Comparison of ENCODE assay signal across 8 cellular contexts in the genomic region with DNA sequence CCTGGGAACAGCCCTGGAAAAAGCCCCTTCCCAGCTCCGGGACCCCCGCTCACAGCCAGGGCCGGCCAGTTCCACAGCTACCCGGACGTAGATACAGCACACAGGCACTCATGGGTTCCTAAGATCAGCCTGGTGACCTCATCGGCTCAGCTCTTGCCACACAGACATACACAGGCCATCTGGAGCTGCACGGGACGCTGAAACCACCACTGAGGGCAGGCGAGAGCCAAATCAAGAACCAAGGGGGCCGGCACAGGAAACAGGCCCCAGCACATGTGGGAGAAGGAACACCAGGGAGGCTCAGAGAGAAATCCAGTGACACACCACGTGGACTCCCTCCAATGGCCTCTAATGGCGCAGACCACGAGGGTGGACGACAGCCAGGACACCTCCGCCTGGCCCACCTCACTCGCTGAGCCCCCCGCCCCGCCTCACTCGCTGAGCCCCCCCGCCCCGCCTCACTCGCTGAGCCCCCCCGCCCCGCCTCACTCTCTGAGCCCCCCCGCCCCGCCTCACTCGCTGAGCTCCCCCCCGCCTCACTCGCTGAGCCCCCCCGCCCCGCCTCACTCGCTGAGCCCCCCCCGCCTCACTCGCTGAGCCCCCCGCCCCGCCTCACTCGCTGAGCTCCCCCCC.
DNase-seq lines count a peak whose midpoint lies in the region; ATAC-seq and TF ChIP-seq lines count a peak whose summit lies in the region.

No MANE protein-coding gene starts in this region.

- TF ChIP-seq POLR2A in spleen (IDR thresholded peaks at IDR 0.05), result no peak

- TF ChIP-seq CTCF in AG04449 (IDR thresholded peaks at IDR 0.05; ENCODE audit: insufficient read depth, low read length, missing control alignments) (peak; percentile 15), OCI-LY3 (IDR thresholded peaks at IDR 0.05; ENCODE audit: low read depth, low read length) (peak; percentile 24), psoas muscle (IDR thresholded peaks at IDR 0.05) (peak; percentile 24), spleen (IDR thresholded peaks at IDR 0.05 in 8 of 11, conservative IDR thresholded peaks at IDR 0.05 in 3 of 11) (peak in 2 of 11 experiments; percentile 7 to 18)

- H3K9me3 ChIP-seq in OCI-LY3 (ENCODE audit: insufficient read depth, low read length) (no peaks in the 10 kb centered on the region), psoas muscle (no peaks in the 10 kb centered on the region), spleen (no peaks in the 10 kb centered on the region)

- H4K20me1 ChIP-seq in OCI-LY3 (ENCODE audit: insufficient read depth, low read length), result no peaks in the 10 kb centered on the region

- DNase-seq in AG04449 (ENCODE audit: low read depth, low spot score) (no peak), psoas muscle (peak; percentile 81 to 91), spleen (no peak)
- no peak for DNase-seq in stimulated activated CD4-positive, alpha-beta T cell treated with anti-CD3 and anti-CD28 coated beads, Interleukin-2, amount 100 ng/mL, for 48 hours

- intact Hi-C loops in psoas muscle (cut with DNase I) (no loop called here), spleen (cut with DNase I; ENCODE audit: low total_unique reads) (no loop called here)

- POLR2A ChIA-PET in AG04449 (lab: Yijun Ruan, JAX), result interaction anchor here (1.4 kb wide), 1 partner anchor 22 kb away, joined by 3 read pairs; no protein-coding TSS in a partner anchor

- H3K36me3 ChIP-seq in OCI-LY3 (replicated peaks; ENCODE audit: low read depth, low read length), result no peaks in the 10 kb centered on the region
- no peaks in the 10 kb centered on the region for H3K36me3 ChIP-seq in psoas muscle (ENCODE audit: insufficient read depth in 1 of 2, low read depth in 1 of 2)
- H3K36me3 ChIP-seq in spleen, result peaks cover 0 to 69% (median 6%) of the 10 kb centered on the region in 6 donors

- H3K79me2 ChIP-seq in OCI-LY3 (ENCODE audit: low read length), result no peaks in the 10 kb centered on the region

- H3K4me2 ChIP-seq in OCI-LY3 (ENCODE audit: low read length), result peak overlapping the region; percentile 45

- peak; percentile 46 for ATAC-seq in GM21423 (IDR thresholded peaks at IDR 0.05; ENCODE audit: unreplicated experiment)
- ATAC-seq in esophagus mucosa, result peak; percentile 53
- peak; percentile 91 to 95 (median 95) for ATAC-seq in psoas muscle
- ATAC-seq in HG03196 (IDR thresholded peaks at IDR 0.05; ENCODE audit: unreplicated experiment), result no peak

- 0 out of 2 replicates have a peak overlapping the region, but pooled peaks have one; percentile 9 for H2AFZ ChIP-seq in OCI-LY3 (ENCODE audit: low read depth, low read length)

- CTCF ChIA-PET in AG04449 (lab: Yijun Ruan, JAX), result no interaction called here

- H3K4me3 ChIP-seq in AG04449 (ENCODE audit: low read depth, low read length) (no peak overlapping the region), OCI-LY3 (ENCODE audit: low read length) (peak overlapping the region; percentile 47), psoas muscle (no peak overlapping the region), spleen (no peak overlapping the region)

- H3K9ac ChIP-seq in OCI-LY3 (ENCODE audit: low read length), result no peak overlapping the region

- H3K27me3 ChIP-seq in OCI-LY3 (ENCODE audit: low read depth, low read length) (peaks cover 24% of the 10 kb centered on the region; the same call in 1 of the 2 replicates), psoas muscle (ENCODE audit: insufficient read depth in 3 of 3, low read length in 2 of 3) (no peaks in the 10 kb centered on the region), spleen (replicated peaks in 1 of 7) (no peaks in the 10 kb centered on the region)

- H3K27ac ChIP-seq in OCI-LY3 (ENCODE audit: low read length) (no peak overlapping the region), psoas muscle (no peak overlapping the region), spleen (peak overlapping the region in 2 of 8 donors; percentile 16 to 46)

- H3K4me1 ChIP-seq in OCI-LY3 (ENCODE audit: low read length) (no peaks in the 10 kb centered on the region), psoas muscle (peaks cover 15% of the 10 kb centered on the region), spleen (peaks cover 12 to 63% (median 36%) of the 10 kb centered on the region in 6 donors)

- 62 to 80% (median 75%) methylated on average over 13 to 31 of the region's 37 CpGs for WGBS in psoas muscle, 3 donors
- WGBS in spleen, 5 donors, result 60 to 83% (median 78%) methylated on average over 10 to 37 of the region's 37 CpGs

Comparison
In these comparisons a context has a peak if more than half of its experiments do, and no peak if none do; other contexts are left out.
1. DNase-seq: peak in psoas muscle (2 of 2); none in AG04449 (single experiment), spleen (single experiment) and stimulated activated CD4-positive, alpha-beta T cell treated with anti-CD3 and anti-CD28 coated beads, Interleukin-2, amount 100 ng/mL, for 48 hours (0 of 2).